In the genomic region with DNA sequence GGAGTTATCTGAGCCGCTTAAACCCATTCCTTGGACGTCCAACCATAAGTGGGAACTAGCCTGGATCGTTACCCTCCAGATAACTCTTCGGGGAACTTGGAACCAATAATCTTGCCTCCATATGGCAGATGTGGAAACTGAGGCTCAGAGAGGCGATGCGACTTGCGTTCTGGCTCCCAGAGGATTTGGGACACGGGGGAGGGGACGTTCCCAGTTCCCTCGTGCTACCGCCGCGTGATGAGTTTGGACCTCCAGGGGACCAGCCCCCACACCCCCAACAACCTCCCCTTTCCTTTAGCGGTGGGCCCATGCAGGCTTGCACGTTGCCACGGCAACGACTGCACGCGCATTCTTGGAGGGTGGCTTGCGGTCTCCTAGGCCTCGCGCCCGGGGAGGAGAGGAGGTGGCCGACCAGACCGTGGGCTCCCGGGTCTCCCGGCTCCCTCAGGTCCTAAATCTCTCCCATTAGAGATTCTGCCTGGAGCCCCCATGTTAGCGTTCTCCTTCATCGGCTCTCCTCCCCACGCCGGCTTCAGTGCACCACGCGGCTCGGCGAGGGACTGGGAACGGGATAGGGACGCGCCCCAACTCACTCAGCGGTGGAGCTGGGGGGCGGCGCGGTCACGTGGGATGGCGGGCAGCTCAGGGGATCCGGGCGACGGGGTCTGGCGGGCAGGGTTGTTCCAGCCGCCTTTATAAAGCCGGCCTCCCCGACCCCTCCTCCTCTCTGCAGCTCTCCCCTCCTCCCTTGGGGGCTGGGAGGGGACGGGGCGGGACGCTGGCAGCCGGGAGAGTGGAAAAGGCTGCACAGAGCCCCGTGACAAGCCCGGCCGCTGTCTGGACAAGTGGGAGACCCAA, we compare ENCODE assay signal across 1 cellular context.
TF ChIP-seq lines count a peak whose summit lies in the region.

Gene PLTP, minus strand, starts transcription at position 670 of the 858 bp plus-strand sequence. CDS start 703 bp downstream, outside the sequence.

TF ChIP-seq in HepG2, 621 proteins besides CTCF, POLR2A, EP300 and RAD21 (continued from another document and continues in another):
- TF ChIP-seq ZNF574 (CRISPR knock-in tag; IDR thresholded peaks at IDR 0.05) (0 out of 2 replicates have a peak, but pooled peaks have one; percentile 59), RAD51 (IDR thresholded peaks at IDR 0.05; ENCODE audit: borderline replicate concordance) (peak; percentile 8; the same call in 1 of the 2 replicates), SP5 (CRISPR knock-in tag; IDR thresholded peaks at IDR 0.05; ENCODE audit: borderline replicate concordance, low read depth) (peak; percentile 35; the same call in 1 of the 2 replicates), HCFC1 (IDR thresholded peaks at IDR 0.05; ENCODE audit: low read depth, low read length) (no peak), DR1 (CRISPR knock-in tag; IDR thresholded peaks at IDR 0.05) (peak; percentile 75; the same call in 1 of the 2 replicates), ZNF556 (CRISPR knock-in tag; IDR thresholded peaks at IDR 0.05; ENCODE audit: borderline replicate concordance) (peak; percentile 87), ZNF142 (CRISPR knock-in tag; IDR thresholded peaks at IDR 0.05) (0 out of 2 replicates have a peak, but pooled peaks have one; percentile 57), PHF20 (CRISPR knock-in tag; IDR thresholded peaks at IDR 0.05) (no peak), ZSCAN25 (CRISPR knock-in tag; IDR thresholded peaks at IDR 0.05) (no peak), NCOA2 (CRISPR knock-in tag; IDR thresholded peaks at IDR 0.05) (no peak), ZSCAN29 (CRISPR knock-in tag; conservative IDR thresholded peaks at IDR 0.05) (peak; percentile 71; the same call in 1 of the 2 replicates), TOPORS (CRISPR knock-in tag; IDR thresholded peaks at IDR 0.05) (0 out of 2 replicates have a peak, but pooled peaks have one; percentile 28), PAXIP1 (CRISPR knock-in tag; conservative IDR thresholded peaks at IDR 0.05) (0 out of 2 replicates have a peak, but pooled peaks have one; percentile 36), HOXA7 (CRISPR knock-in tag; IDR thresholded peaks at IDR 0.05) (no peak), ZNF687 (CRISPR knock-in tag; IDR thresholded peaks at IDR 0.05) (peak; percentile 87), SKIL (CRISPR knock-in tag; IDR thresholded peaks at IDR 0.05; ENCODE audit: borderline replicate concordance) (0 out of 2 replicates have a peak, but pooled peaks have one; percentile 30), MED1 (CRISPR knock-in tag; IDR thresholded peaks at IDR 0.05) (no peak), SAFB2 (CRISPR knock-in tag; IDR thresholded peaks at IDR 0.05; ENCODE audit: borderline replicate concordance, low read depth) (no peak)
- TF ChIP-seq, protein P1, sequence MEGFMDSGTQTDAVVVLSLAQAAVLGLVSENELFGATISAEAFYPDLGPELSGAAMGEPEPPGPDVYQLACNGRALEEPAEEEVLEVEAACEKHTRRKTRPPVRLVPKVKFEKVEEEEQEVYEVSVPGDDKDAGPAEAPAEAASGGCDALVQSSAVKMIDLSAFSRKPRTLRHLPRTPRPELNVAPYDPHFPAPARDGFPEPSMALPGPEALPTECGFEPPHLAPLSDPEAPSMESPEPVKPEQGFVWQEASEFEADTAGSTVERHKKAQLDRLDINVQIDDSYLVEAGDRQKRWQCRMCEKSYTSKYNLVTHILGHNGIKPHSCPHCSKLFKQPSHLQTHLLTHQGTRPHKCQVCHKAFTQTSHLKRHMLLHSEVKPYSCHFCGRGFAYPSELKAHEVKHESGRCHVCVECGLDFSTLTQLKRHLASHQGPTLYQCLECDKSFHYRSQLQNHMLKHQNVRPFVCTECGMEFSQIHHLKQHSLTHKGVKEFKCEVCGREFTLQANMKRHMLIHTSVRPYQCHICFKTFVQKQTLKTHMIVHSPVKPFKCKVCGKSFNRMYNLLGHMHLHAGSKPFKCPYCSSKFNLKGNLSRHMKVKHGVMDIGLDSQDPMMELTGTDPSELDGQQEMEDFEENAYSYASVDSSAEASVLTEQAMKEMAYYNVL (CRISPR knock-in tag; IDR thresholded peaks at IDR 0.05; ENCODE audit: borderline replicate concordance): 0 out of 2 replicates have a peak, but pooled peaks have one; percentile 5
- TF ChIP-seq, protein P2, sequence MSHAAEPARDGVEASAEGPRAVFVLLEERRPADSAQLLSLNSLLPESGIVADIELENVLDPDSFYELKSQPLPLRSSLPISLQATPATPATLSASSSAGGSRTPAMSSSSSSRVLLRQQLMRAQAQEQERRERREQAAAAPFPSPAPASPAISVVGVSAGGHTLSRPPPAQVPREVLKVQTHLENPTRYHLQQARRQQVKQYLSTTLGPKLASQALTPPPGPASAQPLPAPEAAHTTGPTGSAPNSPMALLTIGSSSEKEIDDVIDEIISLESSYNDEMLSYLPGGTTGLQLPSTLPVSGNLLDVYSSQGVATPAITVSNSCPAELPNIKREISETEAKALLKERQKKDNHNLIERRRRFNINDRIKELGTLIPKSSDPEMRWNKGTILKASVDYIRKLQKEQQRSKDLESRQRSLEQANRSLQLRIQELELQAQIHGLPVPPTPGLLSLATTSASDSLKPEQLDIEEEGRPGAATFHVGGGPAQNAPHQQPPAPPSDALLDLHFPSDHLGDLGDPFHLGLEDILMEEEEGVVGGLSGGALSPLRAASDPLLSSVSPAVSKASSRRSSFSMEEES (CRISPR knock-in tag; IDR thresholded peaks at IDR 0.05): peak; percentile 15; the same call in 1 of the 2 replicates
